ENCODE assay signal across 28 cellular contexts in the genomic region with DNA sequence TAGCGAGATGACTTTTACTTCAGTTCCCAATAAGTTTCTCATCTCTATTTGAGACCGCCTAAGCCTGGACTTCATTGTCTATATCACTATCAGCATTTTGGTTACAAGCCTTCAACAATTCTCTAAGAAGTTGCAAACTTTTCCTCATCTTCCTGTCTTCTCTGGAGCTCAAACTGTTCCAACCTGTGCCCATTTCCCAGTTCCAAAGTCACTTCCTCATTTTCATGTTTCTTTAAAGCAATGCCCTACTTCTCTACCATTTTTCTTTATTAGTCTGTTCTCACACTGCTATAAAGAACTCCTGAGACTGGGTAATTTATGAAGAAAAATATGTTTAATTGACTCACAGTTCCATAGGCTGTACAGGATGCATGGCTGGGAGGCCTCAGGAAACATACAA.
"Had no signal": no experiment of that assay in that cellular context is flagged by ENCODE, and none has a peak within 500 bp of the region (broad histone marks: within the 10 kb centered on the region; RNA-seq: fewer than 3 reads in every experiment).

No MANE protein-coding gene starts in this region.

- H3K36me3 ChIP-seq: neural progenitor cell, ovary, right lobe of liver, sigmoid colon, stomach, thoracic aorta, thyroid gland, tibial nerve, upper lobe of right lung, uterus had no signal

- DNase-seq: natural killer cell; occipital lobe; ovary; posterior cingulate gyrus; psoas muscle; right cardiac atrium; right lobe of liver; sigmoid colon; small intestine; stimulated activated CD4-positive, alpha-beta T cell treated with anti-CD3 and anti-CD28 coated beads, Interleukin-15, amount 100 ng/mL, for 24 hours; stimulated activated CD4-positive, alpha-beta T cell treated with anti-CD3 and anti-CD28 coated beads, Interleukin-2, amount 100 ng/mL, for 24 hours; stimulated activated CD4-positive, alpha-beta T cell treated with anti-CD3 and anti-CD28 coated beads, Interleukin-2, amount 100 ng/mL, for 48 hours; stimulated activated CD4-positive, alpha-beta T cell treated with anti-CD3 and anti-CD28 coated beads, Interleukin-4, amount 100 ng/mL, for 24 hours; stimulated activated naive B cell treated with anti-CD40 and anti-IgM and Interleukin-4, amounts not matched to agents 10 μg/mL and 1 μg/mL and 100 μg/mL, for 72 hours; stimulated activated naive CD4-positive, alpha-beta T cell treated with Interleukin-2 at 50 U/mL for 16 hours; stomach; thyroid gland; upper lobe of right lung; uterus had no signal

- H3K4me3 ChIP-seq: neural progenitor cell, ovary, psoas muscle, right lobe of liver, sigmoid colon, stomach, thoracic aorta, thyroid gland, tibial nerve, upper lobe of right lung, uterus had no signal

- H3K27ac Mint-ChIP-seq: natural killer cell; nephron; neural progenitor cell; progenitor cell of endocrine pancreas; stimulated activated effector memory CD8-positive, alpha-beta T cell treated with anti-CD3 and anti-CD28 coated beads, Interleukin-12 subunit alpha, Interleukin-12 subunit beta, amount 100 ng/mL, for 72 hours; stimulated activated naive B cell treated with anti-CD40 and anti-IgM and Interleukin-4, amounts not matched to agents 10 μg/mL and 1 μg/mL and 100 μg/mL, for 72 hours; stimulated activated naive CD8-positive, alpha-beta T cell treated with anti-CD3 and anti-CD28 coated beads, Interleukin-15, Interleukin-2, amounts not matched to agents 100 ng/mL and 50 ng/mL, for 24 hours; type B pancreatic cell had no signal

- H3K4me2 ChIP-seq: neural progenitor cell had no signal

- H3K27ac ChIP-seq: neural progenitor cell, ovary, parathyroid adenoma, psoas muscle, right lobe of liver, sigmoid colon, stomach, thoracic aorta, thyroid gland, tibial nerve, upper lobe of right lung, uterus had no signal

- H3K27me3 Mint-ChIP-seq: progenitor cell of endocrine pancreas; stimulated activated naive B cell treated with anti-CD40 and anti-IgM and Interleukin-4, amounts not matched to agents 10 μg/mL and 1 μg/mL and 100 μg/mL, for 72 hours; stimulated activated naive CD8-positive, alpha-beta T cell treated with anti-CD3 and anti-CD28 coated beads, Interleukin-15, Interleukin-2, amounts not matched to agents 100 ng/mL and 50 ng/mL, for 24 hours; type B pancreatic cell had no signal

- H3K9ac ChIP-seq: neural progenitor cell, parathyroid adenoma had no signal

- H3K4me1 Mint-ChIP-seq: natural killer cell; nephron; neural progenitor cell; stimulated activated effector memory CD8-positive, alpha-beta T cell treated with anti-CD3 and anti-CD28 coated beads, Interleukin-12 subunit alpha, Interleukin-12 subunit beta, amount 100 ng/mL, for 72 hours had no signal

- H3K9me3 ChIP-seq: ovary, psoas muscle, right lobe of liver, sigmoid colon, stomach, thoracic aorta, thyroid gland, tibial nerve, upper lobe of right lung, uterus had no signal

- H2AFZ ChIP-seq: neural progenitor cell, parathyroid adenoma had no signal

- H3K79me2 ChIP-seq: parathyroid adenoma had no signal

- H3K9me3 Mint-ChIP-seq: nephron; neural progenitor cell; stimulated activated naive B cell treated with anti-CD40 and anti-IgM and Interleukin-4, amounts not matched to agents 10 μg/mL and 1 μg/mL and 100 μg/mL, for 72 hours; stimulated activated naive CD8-positive, alpha-beta T cell treated with anti-CD3 and anti-CD28 coated beads, Interleukin-15, Interleukin-2, amounts not matched to agents 100 ng/mL and 50 ng/mL, for 24 hours; type B pancreatic cell had no signal

- H3K36me3 Mint-ChIP-seq: natural killer cell; neural progenitor cell; stimulated activated effector memory CD8-positive, alpha-beta T cell treated with anti-CD3 and anti-CD28 coated beads, Interleukin-12 subunit alpha, Interleukin-12 subunit beta, amount 100 ng/mL, for 72 hours; stimulated activated naive B cell treated with anti-CD40 and anti-IgM and Interleukin-4, amounts not matched to agents 10 μg/mL and 1 μg/mL and 100 μg/mL, for 72 hours; type B pancreatic cell had no signal

- H3K4me3 Mint-ChIP-seq: natural killer cell; nephron; neural progenitor cell; stimulated activated effector memory CD8-positive, alpha-beta T cell treated with anti-CD3 and anti-CD28 coated beads, Interleukin-12 subunit alpha, Interleukin-12 subunit beta, amount 100 ng/mL, for 72 hours; stimulated activated naive B cell treated with anti-CD40 and anti-IgM and Interleukin-4, amounts not matched to agents 10 μg/mL and 1 μg/mL and 100 μg/mL, for 72 hours; stimulated activated naive CD8-positive, alpha-beta T cell treated with anti-CD3 and anti-CD28 coated beads, Interleukin-15, Interleukin-2, amounts not matched to agents 100 ng/mL and 50 ng/mL, for 24 hours; type B pancreatic cell had no signal

- H3K4me1 ChIP-seq: neural progenitor cell, parathyroid adenoma, psoas muscle, right lobe of liver, sigmoid colon, thyroid gland, tibial nerve, upper lobe of right lung, uterus had no signal

- ATAC-seq: natural killer cell; psoas muscle; right cardiac atrium; right lobe of liver; stimulated activated effector memory CD8-positive, alpha-beta T cell treated with anti-CD3 and anti-CD28 coated beads, Interleukin-12 subunit alpha, Interleukin-12 subunit beta, amount 100 ng/mL, for 72 hours; stimulated activated naive B cell treated with anti-CD40 and anti-IgM and Interleukin-4, amounts not matched to agents 10 μg/mL and 1 μg/mL and 100 μg/mL, for 72 hours; upper lobe of right lung had no signal

- H3K27me3 ChIP-seq: neural progenitor cell, ovary, right lobe of liver, sigmoid colon, stomach, thyroid gland, tibial nerve, upper lobe of right lung, uterus had no signal

- FAIRE-seq: small intestine had no signal
